ENCODE assay signal across 8 cellular contexts in the genomic region with DNA sequence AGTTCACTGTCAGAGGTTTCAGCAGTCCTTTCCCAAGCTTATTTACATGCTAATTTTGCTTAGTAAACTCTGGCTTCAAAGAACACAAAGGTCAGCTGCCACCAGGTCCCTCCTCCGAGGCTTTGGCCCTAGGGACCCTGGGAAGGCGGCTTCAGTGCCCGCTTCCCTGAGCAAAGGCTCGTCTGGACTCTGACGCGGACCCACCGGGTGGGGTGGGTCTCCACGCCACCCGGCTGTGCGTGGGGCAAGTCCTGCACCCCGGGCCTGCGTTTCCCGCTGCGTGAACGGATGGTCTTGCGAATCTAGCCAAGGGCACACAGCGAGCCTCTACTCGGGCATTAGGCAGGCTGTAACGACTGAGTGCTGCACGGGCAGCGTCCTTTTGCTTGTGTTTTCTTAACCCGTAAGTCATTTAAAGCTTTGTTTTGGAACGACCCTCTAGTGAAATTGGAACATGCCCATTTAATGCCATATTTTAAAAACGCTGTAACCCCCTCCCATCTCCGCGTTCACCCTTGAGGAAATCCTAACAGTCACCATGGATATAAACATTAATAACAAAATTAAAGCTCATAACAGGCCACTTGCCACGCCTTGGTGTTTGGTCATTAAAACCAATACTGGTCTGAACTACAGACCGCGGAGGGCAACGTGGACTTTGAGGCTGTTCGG. TPM values are rescaled to one million over a fixed set of nuclear protein-coding genes. Genes with fewer than 3 reads are reported as not detected.
DNase-seq lines count a peak whose midpoint lies in the region; ATAC-seq, FAIRE-seq and TF ChIP-seq lines count a peak whose summit lies in the region.

No MANE protein-coding gene starts in this region.

- H3K27ac ChIP-seq in A549 (peak overlapping the region; percentile 86 to 96), kidney (ENCODE audit: low read depth in 2 of 2, low read length in 2 of 2) (peak overlapping the region in 1 of 2 donors; percentile 57), subcutaneous abdominal adipose tissue (ENCODE audit: low read depth, low read length) (peak overlapping the region; percentile 74), Karpas-422 (ENCODE audit: low read length) (no peak overlapping the region)

- H4K20me1 ChIP-seq in Karpas-422 (ENCODE audit: insufficient read depth, low read depth, low read length): no peaks in the 10 kb centered on the region

- no peaks in the 10 kb centered on the region for H3K27me3 ChIP-seq in subcutaneous abdominal adipose tissue (ENCODE audit: control insufficient read depth in 5 of 5, insufficient read depth in 4 of 5, low read length in 5 of 5)
- no peaks in the 10 kb centered on the region for H3K27me3 ChIP-seq in Karpas-422 (ENCODE audit: low read length)

- H3K79me2 ChIP-seq in Karpas-422 (ENCODE audit: low read length): no peaks in the 10 kb centered on the region

- H3K36me3 ChIP-seq in kidney (ENCODE audit: control insufficient read depth in 1 of 2, insufficient read depth in 2 of 2, low read length in 2 of 2): no peaks in the 10 kb centered on the region
- peaks cover 0 to 3% (median 2%) of the 10 kb centered on the region in 5 donors for H3K36me3 ChIP-seq in subcutaneous abdominal adipose tissue (ENCODE audit: control insufficient read depth in 5 of 5, insufficient read depth in 5 of 5, low read length in 5 of 5)
- H3K36me3 ChIP-seq in Karpas-422 (ENCODE audit: insufficient read depth, low read length): no peaks in the 10 kb centered on the region

- in situ Hi-C loops in astrocyte of the cerebellum (cut with HindIII; ENCODE audit: low sequenced_read_pairs): loop anchor here (5.0 kb wide), 1 partner anchor 84 kb away; no protein-coding TSS in a partner anchor

- H3K4me1 ChIP-seq in A549 (peaks cover 28% of the 10 kb centered on the region), kidney (ENCODE audit: control insufficient read depth in 1 of 2, insufficient read depth in 1 of 2, low read depth in 1 of 2, low read length in 2 of 2) (peaks cover 11 to 18% of the 10 kb centered on the region in 2 donors), subcutaneous abdominal adipose tissue (ENCODE audit: control insufficient read depth in 5 of 5, insufficient read depth in 5 of 5, low read length in 5 of 5) (peaks cover 6 to 45% (median 39%) of the 10 kb centered on the region in 5 donors), Karpas-422 (ENCODE audit: low read length) (no peaks in the 10 kb centered on the region)

- H2AFZ ChIP-seq in Karpas-422 (ENCODE audit: low read length): no peak overlapping the region

- H3K4me2 ChIP-seq in A549 (peak overlapping the region; percentile 96), Karpas-422 (ENCODE audit: low read depth, low read length, poor library complexity, severe bottlenecking) (no peak overlapping the region)

- no peak for TF ChIP-seq RAD21 in A549 (conservative IDR thresholded peaks at IDR 0.05 in 1 of 2, IDR thresholded peaks at IDR 0.05 in 1 of 2)

- no peak for ATAC-seq in A549
- ATAC-seq in HG03039 (IDR thresholded peaks at IDR 0.05; ENCODE audit: unreplicated experiment): no peak

- FAIRE-seq in A549 (lab: Jason Lieb, UNC) (no peak), kidney (lab: Jason Lieb, UNC) (no peak)

- 40% methylated on average over 30 of the region's 31 CpGs for WGBS in A549 (ENCODE audit: missing lambda C conversion rate)

- no peaks in the 10 kb centered on the region for H3K9me3 ChIP-seq in A549
- H3K9me3 ChIP-seq in kidney (ENCODE audit: control insufficient read depth in 1 of 2, low read length in 2 of 2): no peaks in the 10 kb centered on the region
- no peaks in the 10 kb centered on the region for H3K9me3 ChIP-seq in subcutaneous abdominal adipose tissue (ENCODE audit: control insufficient read depth in 5 of 5, low read length in 5 of 5)
- H3K9me3 ChIP-seq in Karpas-422 (ENCODE audit: low read length): no peaks in the 10 kb centered on the region

- no peak for TF ChIP-seq EP300 in A549 (IDR thresholded peaks at IDR 0.05)

- TF ChIP-seq POLR2A in A549 (IDR thresholded peaks at IDR 0.05; ENCODE audit: low read length): no peak

- CTCF ChIA-PET in A549 (lab: Yijun Ruan, JAX): interaction anchor here (0.7 to 3.5 kb wide), 8 partner anchors 13 to 164 kb away, joined by 3 to 22 read pairs (median 4); no protein-coding TSS in a partner anchor

- TF ChIP-seq CTCF in A549 (IDR thresholded peaks at IDR 0.05) (no peak), HFF-Myc (IDR thresholded peaks at IDR 0.05; ENCODE audit: low read depth, low read length, missing control alignments) (no peak), astrocyte of the cerebellum (IDR thresholded peaks at IDR 0.05; ENCODE audit: low read depth, low read length, missing control alignments) (no peak), kidney (IDR thresholded peaks at IDR 0.05; ENCODE audit: borderline replicate concordance, extremely low read depth, insufficient read depth) (no peak)

- H3K4me3 ChIP-seq in A549 (peak overlapping the region; percentile 72), HFF-Myc (replicated peaks; ENCODE audit: low read depth, low read length) (peak overlapping the region; percentile 76), astrocyte of the cerebellum (ENCODE audit: low read depth, low read length) (peak overlapping the region; percentile 88), kidney (ENCODE audit: low read length in 2 of 2) (peak overlapping the region; percentile 79 to 82), subcutaneous abdominal adipose tissue (ENCODE audit: low read depth in 1 of 5, low read length in 5 of 5) (peak overlapping the region; percentile 85 to 93 (median 89)), Karpas-422 (ENCODE audit: low read length) (no peak overlapping the region)

- H3K9me2 ChIP-seq in Karpas-422 (replicated peaks; ENCODE audit: insufficient read depth, low read length): no peaks in the 10 kb centered on the region

- no peak for DNase-seq in A549 (ENCODE audit: low read depth in 1 of 2, low spot score in 1 of 2)
- no peak for DNase-seq in HFF-Myc (ENCODE audit: extremely low read depth, low read depth)
- DNase-seq in astrocyte of the cerebellum (ENCODE audit: low read depth): no peak
- DNase-seq in kidney: no peak
- DNase-seq in Karpas-422: no peak
- DNase-seq in stimulated activated CD4-positive, alpha-beta T cell treated with anti-CD3 and anti-CD28 coated beads, Interleukin-4, amount 100 ng/mL, for 1 hour: no peak

- peak overlapping the region; percentile 63 to 70 for H3K9ac ChIP-seq in kidney (ENCODE audit: low read length in 2 of 2)
- H3K9ac ChIP-seq in subcutaneous abdominal adipose tissue (ENCODE audit: low read length in 5 of 5): peak overlapping the region; percentile 77 to 89 (median 87)
- no peak overlapping the region for H3K9ac ChIP-seq in Karpas-422 (ENCODE audit: low read length)

- POLR2A ChIA-PET in A549 (lab: Yijun Ruan, JAX): interaction anchor here (0.6 kb wide), 1 partner anchor 80 kb away, joined by 4 read pairs; the partner anchor contains the start of gene PPP2R2D

- intact Hi-C loops in kidney (cut with DNase I): no loop called here

TF ChIP-seq in A549, 52 proteins besides CTCF, POLR2A, EP300 and RAD21:
- TF ChIP-seq CHD4 (IDR thresholded peaks at IDR 0.05; ENCODE audit: borderline replicate concordance): no peak
- TF ChIP-seq NPAS2 (CRISPR knock-in tag; IDR thresholded peaks at IDR 0.05; ENCODE audit: borderline replicate concordance): no peak
- no peak for TF ChIP-seq NR3C1 (IDR thresholded peaks at IDR 0.05)
- TF ChIP-seq EHMT2 (IDR thresholded peaks at IDR 0.05; ENCODE audit: low read depth): no peak
- TF ChIP-seq RCOR1 (IDR thresholded peaks at IDR 0.05; ENCODE audit: low read depth, low read length): 0 out of 2 replicates have a peak, but pooled peaks have one; percentile 22
- TF ChIP-seq, protein P1, sequence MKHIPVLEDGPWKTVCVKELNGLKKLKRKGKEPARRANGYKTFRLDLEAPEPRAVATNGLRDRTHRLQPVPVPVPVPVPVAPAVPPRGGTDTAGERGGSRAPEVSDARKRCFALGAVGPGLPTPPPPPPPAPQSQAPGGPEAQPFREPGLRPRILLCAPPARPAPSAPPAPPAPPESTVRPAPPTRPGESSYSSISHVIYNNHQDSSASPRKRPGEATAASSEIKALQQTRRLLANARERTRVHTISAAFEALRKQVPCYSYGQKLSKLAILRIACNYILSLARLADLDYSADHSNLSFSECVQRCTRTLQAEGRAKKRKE (CRISPR knock-in tag; IDR thresholded peaks at IDR 0.05; ENCODE audit: low read depth): no peak
- no peak for TF ChIP-seq TFCP2L1 (CRISPR knock-in tag; IDR thresholded peaks at IDR 0.05)
- TF ChIP-seq JUNB (IDR thresholded peaks at IDR 0.05): no peak

RNA-seq across cellular contexts. Expression of gene BNIP3, which starts 0.8 kb away (rescaled TPM):
- polyA plus RNA-seq in A549 (2011; rRNA removed) (46.6 and 51.2 TPM in 2 replicates), A549 (2017; fragmentation: RNase III; extraction: RNeasy Plus Mini Kit Qiagen cat#74134 plus additional on column Dnase treatment) (46.9 to 52.1 TPM (median 51.0 TPM) in 3 replicates), kidney (ENCODE audit: insufficient read depth, low read depth, low replicate concordance) (75.4 TPM)
- polyA plus RNA-seq in A549 (2012; cell fraction: cytosol; rRNA removed): 32.8 and 33.4 TPM in 2 replicates
- polyA plus RNA-seq in A549 (2012; cell fraction: nucleus; rRNA removed): 40.2 and 60.3 TPM in 2 replicates
- 15.8 and 19.2 TPM in 2 replicates for polyA minus RNA-seq in A549 (2011; rRNA and poly(A)+ RNA removed)
- total RNA-seq in kidney: 49.6 TPM
- not detected in 2 replicates for total RNA-seq in Karpas-422 (2014; rRNA removed; shearing (Covaris generic); ENCODE audit: low replicate concordance)

Comparison
In these comparisons a context has a peak if more than half of its experiments do, and no peak if none do; other contexts are left out.
1. RNA of gene BNIP3, which starts 0.8 kb away (total RNA-seq): 49.6 TPM in kidney (single experiment); not detected in Karpas-422; every median in the first group is over 10 times any median in the second.